ENCODE assay signal across 35 cellular contexts in the genomic region with DNA sequence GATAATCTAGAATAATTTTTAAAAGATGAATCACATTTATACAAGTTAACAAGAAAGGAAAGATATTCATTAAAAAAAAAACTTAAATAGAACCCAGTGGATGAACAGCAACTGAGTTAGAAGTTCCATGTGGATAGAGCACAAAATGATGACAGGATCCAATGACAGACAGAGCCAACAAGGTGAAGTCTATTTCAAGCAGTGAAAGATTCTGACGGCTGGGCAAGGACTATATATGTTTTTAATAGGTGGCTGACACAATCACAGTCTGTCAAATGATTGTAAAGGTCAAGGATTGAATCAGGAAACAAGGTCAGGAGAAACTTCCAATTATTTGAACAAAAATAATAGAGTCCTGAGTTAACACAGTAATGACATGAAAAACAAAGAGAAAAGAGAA.
"Had no signal": no experiment of that assay in that cellular context is flagged by ENCODE, and none has a peak within 500 bp of the region (broad histone marks: within the 10 kb centered on the region; RNA-seq: fewer than 3 reads in every experiment).

No MANE protein-coding gene starts in this region.

- H3K27me3 ChIP-seq: MG63 had no signal

- H3K9me3 ChIP-seq: MG63 had no signal

- H3K4me3 ChIP-seq: MG63 had no signal

- H3K27ac ChIP-seq: KMS-11 had no signal

- H3K36me3 ChIP-seq: MG63 had no signal

- DNase-seq: Karpas-422, Kasumi-1, KBM-7, KG1, MG63, MM.1S, MV-4-11, NCI-H1048, NCI-H1092, NCI-H1092 treated with DMSO at 0.1 percent for 48 hours, NCI-H1105, NCI-H1105 treated with DMSO at 0.1 percent for 48 hours, NCI-H1417, NCI-H1417 treated with DMSO at 0.1 percent for 48 hours, NCI-H1436, NCI-H1436 treated with DMSO at 0.1 percent for 48 hours, NCI-H146, NCI-H1694, NCI-H1694 treated with DMSO at 0.1 percent for 48 hours, NCI-H187, NCI-H187 treated with DMSO at 0.1 percent for 48 hours, NCI-H1930, NCI-H2029, NCI-H2029 treated with DMSO at 0.1 percent for 48 hours, NCI-H2081, NCI-H2081 treated with DMSO at 0.1 percent for 48 hours, NCI-H2107, NCI-H2171, NCI-H2171 treated with DMSO at 0.1 percent for 48 hours, NCI-H2227 treated with DMSO at 0.1 percent for 48 hours, NCI-H226, NCI-H345, NCI-H446, NCI-H446 treated with DMSO at 0.1 percent for 48 hours had no signal
